In the genomic region with DNA sequence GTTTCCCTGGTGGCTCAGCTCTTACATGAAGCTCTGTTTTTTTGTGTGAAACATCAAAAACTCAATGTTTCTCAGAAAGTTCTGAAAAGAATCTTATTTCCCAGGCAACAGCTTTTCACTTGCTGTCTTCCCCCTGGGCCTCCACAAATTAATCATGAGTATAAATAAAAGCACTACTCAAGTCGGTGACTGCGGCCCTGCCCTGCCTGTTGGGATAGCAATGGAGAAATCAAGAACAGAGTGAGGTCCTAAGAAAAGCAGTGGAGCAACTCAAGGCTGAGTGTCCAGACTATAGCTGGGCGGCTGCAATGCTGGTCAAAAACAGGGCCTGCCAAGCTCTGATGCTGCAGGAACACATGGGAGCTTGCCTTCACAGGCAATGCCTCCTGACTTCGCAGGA, we compare ENCODE assay signal across 37 cellular contexts.
"Had no signal": no experiment of that assay in that cellular context is flagged by ENCODE, and none has a peak within 500 bp of the region (broad histone marks: within the 10 kb centered on the region; RNA-seq: fewer than 3 reads in every experiment).

No MANE protein-coding gene starts in this region.

- H3K27ac Mint-ChIP-seq: activated CD4-positive, alpha-beta memory T cell treated with anti-CD3 and anti-CD28 coated beads, Interleukin-2, amount 10 ng/mL, durations not matched to agents 7 days and 5 days; activated CD4-positive, alpha-beta T cell treated with anti-CD3 and anti-CD28 coated beads for 36 hours; activated CD4-positive, alpha-beta T cell treated with anti-CD3 and anti-CD28 coated beads, Interleukin-2, amount 10 ng/mL, durations not matched to agents 7 days and 5 days; activated CD8-positive, alpha-beta memory T cell treated with anti-CD3 and anti-CD28 coated beads, Interleukin-2, amount 10 ng/mL, durations not matched to agents 7 days and 5 days; activated CD8-positive, alpha-beta T cell treated with anti-CD3 and anti-CD28 coated beads, Interleukin-2, amount 10 ng/mL, durations not matched to agents 7 days and 5 days; activated naive CD4-positive, alpha-beta T cell treated with anti-CD3 and anti-CD28 coated beads, Interleukin-2, amount 10 ng/mL, durations not matched to agents 7 days and 5 days; activated naive CD4-positive, alpha-beta T cell treated with anti-CD3 and anti-CD28 coated beads, Interleukin-2, amount 50 U/mL, for 72 hours; activated naive CD8-positive, alpha-beta T cell treated with anti-CD3 and anti-CD28 coated beads for 36 hours; activated T-cell treated with anti-CD3 and anti-CD28 coated beads, Interleukin-2, amount 50 U/mL, for 24 hours; activated T-helper 2 cell treated with anti-CD3 and anti-CD28 coated beads, Interferon-gamma antibody, Interleukin-2, Interleukin-4, amounts not matched to agents 10 μg/mL and 5 μg/mL and 100 μg/mL, durations not matched to agents 14 hours and 24 hours and 36 hours; T-helper 1 cell treated with Interleukin-12 subunit alpha and Interleukin-12 subunit beta and Interleukin-4 antibody, amounts not matched to agents 30 μg/mL and 1 μg/mL, for 36 hours; T-helper 2 cell treated with Interferon-gamma antibody and Interleukin-4, amounts not matched to agents 5 μg/mL and 100 μg/mL, for 36 hours; WTC11 had no signal

- H3K4me3 Mint-ChIP-seq: activated CD4-positive, alpha-beta memory T cell treated with anti-CD3 and anti-CD28 coated beads, Interleukin-2, amount 10 ng/mL, durations not matched to agents 7 days and 5 days; activated CD4-positive, alpha-beta T cell treated with anti-CD3 and anti-CD28 coated beads for 36 hours; activated CD4-positive, alpha-beta T cell treated with anti-CD3 and anti-CD28 coated beads, Interleukin-2, amount 10 ng/mL, durations not matched to agents 7 days and 5 days; activated CD8-positive, alpha-beta memory T cell treated with anti-CD3 and anti-CD28 coated beads, Interleukin-2, amount 10 ng/mL, durations not matched to agents 7 days and 5 days; activated CD8-positive, alpha-beta T cell treated with anti-CD3 and anti-CD28 coated beads, Interleukin-2, amount 10 ng/mL, durations not matched to agents 7 days and 5 days; activated naive CD4-positive, alpha-beta T cell treated with anti-CD3 and anti-CD28 coated beads, Interleukin-2, amount 10 ng/mL, durations not matched to agents 7 days and 5 days; activated naive CD8-positive, alpha-beta T cell treated with anti-CD3 and anti-CD28 coated beads for 36 hours; activated T-cell treated with anti-CD3 and anti-CD28 coated beads, Interleukin-2, amount 50 U/mL, for 24 hours; T-helper 1 cell treated with Interleukin-12 subunit alpha and Interleukin-12 subunit beta and Interleukin-4 antibody, amounts not matched to agents 30 μg/mL and 1 μg/mL, for 36 hours; T-helper 2 cell treated with Interferon-gamma antibody and Interleukin-4, amounts not matched to agents 5 μg/mL and 100 μg/mL, for 36 hours; WTC11 had no signal

- H3K27me3 ChIP-seq: adrenal gland, body of pancreas, brain microvascular endothelial cell, breast epithelium had no signal

- H3K9me3 Mint-ChIP-seq: activated CD4-positive, alpha-beta memory T cell treated with anti-CD3 and anti-CD28 coated beads, Interleukin-2, amount 10 ng/mL, durations not matched to agents 7 days and 5 days; activated CD4-positive, alpha-beta T cell treated with anti-CD3 and anti-CD28 coated beads, Interleukin-2, amount 10 ng/mL, durations not matched to agents 7 days and 5 days; activated naive CD4-positive, alpha-beta T cell treated with anti-CD3 and anti-CD28 coated beads, Interleukin-2, amount 10 ng/mL, durations not matched to agents 7 days and 5 days; activated naive CD4-positive, alpha-beta T cell treated with anti-CD3 and anti-CD28 coated beads, Interleukin-2, amount 50 U/mL, for 72 hours; activated naive CD8-positive, alpha-beta T cell treated with anti-CD3 and anti-CD28 coated beads for 36 hours; activated T-cell treated with anti-CD3 and anti-CD28 coated beads, Interleukin-2, amount 50 U/mL, for 24 hours; activated T-helper 2 cell treated with anti-CD3 and anti-CD28 coated beads, Interferon-gamma antibody, Interleukin-2, Interleukin-4, amounts not matched to agents 10 μg/mL and 5 μg/mL and 100 μg/mL, durations not matched to agents 14 hours and 24 hours and 36 hours; T-helper 1 cell treated with Interleukin-12 subunit alpha and Interleukin-12 subunit beta and Interleukin-4 antibody, amounts not matched to agents 30 μg/mL and 1 μg/mL, for 36 hours; T-helper 2 cell treated with Interferon-gamma antibody and Interleukin-4, amounts not matched to agents 5 μg/mL and 100 μg/mL, for 36 hours; WTC11 had no signal

- H3K27ac ChIP-seq: adrenal gland, body of pancreas, brain microvascular endothelial cell, breast epithelium, WERI-Rb-1 had no signal

- H3K4me1 Mint-ChIP-seq: activated CD4-positive, alpha-beta memory T cell treated with anti-CD3 and anti-CD28 coated beads, Interleukin-2, amount 10 ng/mL, durations not matched to agents 7 days and 5 days; activated CD4-positive, alpha-beta T cell treated with anti-CD3 and anti-CD28 coated beads for 36 hours; activated CD4-positive, alpha-beta T cell treated with anti-CD3 and anti-CD28 coated beads, Interleukin-2, amount 10 ng/mL, durations not matched to agents 7 days and 5 days; activated CD8-positive, alpha-beta memory T cell treated with anti-CD3 and anti-CD28 coated beads, Interleukin-2, amount 10 ng/mL, durations not matched to agents 7 days and 5 days; activated naive CD4-positive, alpha-beta T cell treated with anti-CD3 and anti-CD28 coated beads, Interleukin-2, amount 10 ng/mL, durations not matched to agents 7 days and 5 days; activated naive CD8-positive, alpha-beta T cell treated with anti-CD3 and anti-CD28 coated beads for 36 hours had no signal

- ATAC-seq: activated CD4-positive, alpha-beta T cell treated with anti-CD3 and anti-CD28 coated beads for 36 hours; activated CD4-positive, CD25-positive, alpha-beta regulatory T cell treated with anti-CD3 and anti-CD28 coated beads, Interleukin-2, amount 50 U/mL, for 24 hours; activated CD8-positive, alpha-beta memory T cell treated with anti-CD3 and anti-CD28 coated beads, Interleukin-2, amount 10 ng/mL, durations not matched to agents 7 days and 5 days; activated CD8-positive, alpha-beta T cell treated with anti-CD3 and anti-CD28 coated beads, Interleukin-2, amount 10 ng/mL, durations not matched to agents 7 days and 5 days; activated naive CD4-positive, alpha-beta T cell treated with anti-CD3 and anti-CD28 coated beads, Interleukin-2, amount 50 U/mL, for 72 hours; body of pancreas; WTC11 had no signal

- DNase-seq: activated CD4-positive, alpha-beta memory T cell treated with anti-CD3 and anti-CD28 coated beads, Interleukin-2, amount 10 ng/mL, durations not matched to agents 7 days and 5 days; activated CD4-positive, alpha-beta T cell treated with anti-CD3 and anti-CD28 coated beads for 1 hour; activated CD4-positive, alpha-beta T cell treated with anti-CD3 and anti-CD28 coated beads for 36 hours; activated CD4-positive, alpha-beta T cell treated with anti-CD3 and anti-CD28 coated beads for 48 hours; activated CD4-positive, alpha-beta T cell treated with anti-CD3 and anti-CD28 coated beads, Interleukin-2, amount 10 ng/mL, durations not matched to agents 7 days and 5 days; activated CD4-positive, alpha-beta T cell treated with anti-CD3 and anti-CD28 coated beads, Interleukin-2, amount 50 U/mL, for 48 hours; activated CD4-positive, CD25-positive, alpha-beta regulatory T cell; activated CD8-positive, alpha-beta memory T cell treated with anti-CD3 and anti-CD28 coated beads for 24 hours; activated CD8-positive, alpha-beta memory T cell treated with anti-CD3 and anti-CD28 coated beads, Interleukin-2, amount 10 ng/mL, durations not matched to agents 7 days and 5 days; activated CD8-positive, alpha-beta memory T cell treated with anti-CD3 and anti-CD28 coated beads, Interleukin-2, amount 50 U/mL, for 48 hours; activated CD8-positive, alpha-beta T cell treated with anti-CD3 and anti-CD28 coated beads, Interleukin-2, amount 10 ng/mL, durations not matched to agents 7 days and 5 days; activated effector memory CD4-positive, alpha-beta T cell treated with Interleukin-2 at 50 U/mL for 16 hours; activated gamma-delta T cell; activated naive CD4-positive, alpha-beta T cell treated with anti-CD3 and anti-CD28 coated beads, Interleukin-2, amount 10 ng/mL, durations not matched to agents 7 days and 5 days; activated naive CD4-positive, alpha-beta T cell treated with Interleukin-2 at 50 U/mL for 16 hours; activated naive CD8-positive, alpha-beta T cell treated with anti-CD3 and anti-CD28 coated beads for 36 hours; activated T-cell treated with anti-CD3 and anti-CD28 coated beads, Interleukin-2, amount 50 U/mL, for 24 hours; activated T-cell treated with anti-CD3 and anti-CD28 coated beads, Interleukin-2, amount 50 U/mL, for 48 hours; adrenal gland; amniotic stem cell; aorta; body of pancreas; brain microvascular endothelial cell; central memory CD4-positive, alpha-beta T cell; cerebellar nuclear complex; SW 1271; T-helper 1 cell; T-helper 2 cell; T-helper 9 cell; WERI-Rb-1 had no signal

- H3K27me3 Mint-ChIP-seq: activated CD4-positive, alpha-beta T cell treated with anti-CD3 and anti-CD28 coated beads, Interleukin-2, amount 10 ng/mL, durations not matched to agents 7 days and 5 days; activated naive CD4-positive, alpha-beta T cell treated with anti-CD3 and anti-CD28 coated beads, Interleukin-2, amount 10 ng/mL, durations not matched to agents 7 days and 5 days had no signal

- H3K36me3 Mint-ChIP-seq: activated CD8-positive, alpha-beta memory T cell treated with anti-CD3 and anti-CD28 coated beads, Interleukin-2, amount 10 ng/mL, durations not matched to agents 7 days and 5 days; activated naive CD4-positive, alpha-beta T cell treated with anti-CD3 and anti-CD28 coated beads, Interleukin-2, amount 10 ng/mL, durations not matched to agents 7 days and 5 days; activated naive CD4-positive, alpha-beta T cell treated with anti-CD3 and anti-CD28 coated beads, Interleukin-2, amount 50 U/mL, for 72 hours; activated naive CD8-positive, alpha-beta T cell treated with anti-CD3 and anti-CD28 coated beads for 36 hours; WTC11 had no signal
